Comparison of ENCODE assay signal across 13 cellular contexts in genomic region chr2:230908094-230908594, GRCh38. TPM values are rescaled to one million over a fixed set of nuclear protein-coding genes. Genes with fewer than 3 reads are reported as not detected.
DNase-seq lines count a peak whose midpoint lies in the region; ATAC-seq and TF ChIP-seq lines count a peak whose summit lies in the region.
"Had no signal": no experiment of that assay in that cellular context is flagged by ENCODE, and none has a peak within 500 bp of the region (broad histone marks: within the 10 kb centered on the region; RNA-seq: fewer than 3 reads in every experiment).

No MANE protein-coding gene starts in this region.

- CTCF ChIA-PET in activated CD4-positive, alpha-beta memory T cell treated with anti-CD3 and anti-CD28 coated beads, Interleukin-2, amount 10 ng/mL, durations not matched to agents 7 days and 5 days (lab: Charles Lee): interaction anchor here (1.0 to 2.2 kb wide), 3 partner anchors 16 to 79 kb away, joined by 5 to 10 read pairs (median 6); partner anchors contain the start of gene GPR55

- POLR2A ChIA-PET in activated CD4-positive, alpha-beta memory T cell treated with anti-CD3 and anti-CD28 coated beads, Interleukin-2, amount 10 ng/mL, durations not matched to agents 7 days and 5 days (lab: Charles Lee): interaction anchor here (1.0 to 6.0 kb wide), 6 partner anchors 11 to 556 kb away, joined by 3 to 51 read pairs (median 4); partner anchors contain the start of gene NCL

- H3K4me3 Mint-ChIP-seq in activated CD4-positive, alpha-beta memory T cell treated with anti-CD3 and anti-CD28 coated beads, Interleukin-2, amount 10 ng/mL, durations not matched to agents 7 days and 5 days: peak overlapping the region; percentile 63
- H3K4me3 Mint-ChIP-seq in stimulated activated naive CD8-positive, alpha-beta T cell treated with anti-CD3 and anti-CD28 coated beads, Interleukin-15, amount 100 ng/mL, for 72 hours: peak overlapping the region; percentile 68 to 72
- H3K4me3 Mint-ChIP-seq: type B pancreatic cell had no signal

- H3K36me3 ChIP-seq in left ventricle myocardium inferior: no peaks in the 10 kb centered on the region
- H3K36me3 ChIP-seq: ovary had no signal

- peak overlapping the region; percentile 83 for H3K27ac Mint-ChIP-seq in activated CD4-positive, alpha-beta memory T cell treated with anti-CD3 and anti-CD28 coated beads, Interleukin-2, amount 10 ng/mL, durations not matched to agents 7 days and 5 days
- peak overlapping the region; percentile 29 to 64 for H3K27ac Mint-ChIP-seq in stimulated activated naive CD8-positive, alpha-beta T cell treated with anti-CD3 and anti-CD28 coated beads, Interleukin-15, amount 100 ng/mL, for 72 hours
- H3K27ac Mint-ChIP-seq: type B pancreatic cell had no signal

- peak overlapping the region; percentile 41 for H3K4me3 ChIP-seq in left ventricle myocardium inferior
- H3K4me3 ChIP-seq: body of pancreas, ovary had no signal

- peaks cover 17% of the 10 kb centered on the region for H3K27me3 Mint-ChIP-seq in activated CD4-positive, alpha-beta memory T cell treated with anti-CD3 and anti-CD28 coated beads, Interleukin-2, amount 10 ng/mL, durations not matched to agents 7 days and 5 days
- no peaks in the 10 kb centered on the region for H3K27me3 Mint-ChIP-seq in stimulated activated naive CD8-positive, alpha-beta T cell treated with anti-CD3 and anti-CD28 coated beads, Interleukin-15, amount 100 ng/mL, for 72 hours

- H3K9me3 Mint-ChIP-seq in activated CD4-positive, alpha-beta memory T cell treated with anti-CD3 and anti-CD28 coated beads, Interleukin-2, amount 10 ng/mL, durations not matched to agents 7 days and 5 days: no peaks in the 10 kb centered on the region
- no peaks in the 10 kb centered on the region for H3K9me3 Mint-ChIP-seq in stimulated activated naive CD8-positive, alpha-beta T cell treated with anti-CD3 and anti-CD28 coated beads, Interleukin-15, amount 100 ng/mL, for 72 hours
- H3K9me3 Mint-ChIP-seq: type B pancreatic cell had no signal

- H3K4me1 ChIP-seq in left ventricle myocardium inferior: peaks cover 11% of the 10 kb centered on the region
- H3K4me1 ChIP-seq: body of pancreas had no signal

- DNase-seq in activated T-cell treated with anti-CD3 and anti-CD28 coated beads, Interleukin-2, amount 50 U/mL, for 1 hour: peak; percentile 10
- DNase-seq in activated T-cell treated with anti-CD3 and anti-CD28 coated beads, Interleukin-2, amount 50 U/mL, for 48 hours: no peak
- DNase-seq in activated CD4-positive, alpha-beta memory T cell treated with anti-CD3 and anti-CD28 coated beads, Interleukin-2, amount 10 ng/mL, durations not matched to agents 7 days and 5 days: no peak
- DNase-seq in left ventricle myocardium inferior: no peak
- DNase-seq in stimulated activated naive CD8-positive, alpha-beta T cell treated with anti-CD3 and anti-CD28 coated beads, Interleukin-15, amount 100 ng/mL, for 72 hours: peak in 1 of 2 donors; percentile 6
- no peak for DNase-seq in NCI-H2171 treated with DMSO at 0.1 percent for 48 hours (lab: John Stamatoyannopoulos, UW)
- no peak for DNase-seq in HPDE6-E6E7 (ENCODE audit: extremely low spot score)
- DNase-seq: NCI-H1694 had no signal

- intact Hi-C loops in left ventricle myocardium inferior (cut with micrococcal nuclease): no loop called here

- peaks cover 21% of the 10 kb centered on the region for H3K36me3 Mint-ChIP-seq in activated CD4-positive, alpha-beta memory T cell treated with anti-CD3 and anti-CD28 coated beads, Interleukin-2, amount 10 ng/mL, durations not matched to agents 7 days and 5 days (ENCODE audit: low read depth)
- H3K36me3 Mint-ChIP-seq: type B pancreatic cell had no signal

- H3K27ac ChIP-seq in left ventricle myocardium inferior (replicated peaks): peak overlapping the region; percentile 38
- H3K27ac ChIP-seq: body of pancreas, C4-2B, ovary had no signal

- no peak for TF ChIP-seq CTCF in left ventricle myocardium inferior (IDR thresholded peaks at IDR 0.05; ENCODE audit: borderline replicate concordance)

- H3K4me1 Mint-ChIP-seq in activated CD4-positive, alpha-beta memory T cell treated with anti-CD3 and anti-CD28 coated beads, Interleukin-2, amount 10 ng/mL, durations not matched to agents 7 days and 5 days: peaks cover 57% of the 10 kb centered on the region
- peaks cover 91% of the 10 kb centered on the region for H3K4me1 Mint-ChIP-seq in stimulated activated naive CD8-positive, alpha-beta T cell treated with anti-CD3 and anti-CD28 coated beads, Interleukin-15, amount 100 ng/mL, for 72 hours

- no peaks in the 10 kb centered on the region for H3K9me3 ChIP-seq in left ventricle myocardium inferior (replicated peaks)
- H3K9me3 ChIP-seq: body of pancreas, ovary had no signal

- H3K27me3 ChIP-seq in left ventricle myocardium inferior (ENCODE audit: low read depth): peaks cover 7% of the 10 kb centered on the region
- H3K27me3 ChIP-seq: body of pancreas, ovary had no signal

- ATAC-seq in stimulated activated naive CD8-positive, alpha-beta T cell treated with anti-CD3 and anti-CD28 coated beads, Interleukin-15, amount 100 ng/mL, for 72 hours: no peak
- no peak for ATAC-seq in GM21526 (IDR thresholded peaks at IDR 0.05; ENCODE audit: low FRiP score, unreplicated experiment)
- ATAC-seq: body of pancreas had no signal

RNA-seq across cellular contexts. Expression of gene GPR55, which starts 16.9 kb away (rescaled TPM):
- total RNA-seq in activated CD4-positive, alpha-beta memory T cell treated with anti-CD3 and anti-CD28 coated beads, Interleukin-2, amount 10 ng/mL, durations not matched to agents 7 days and 5 days: 1 to 10 TPM; 7.3 to 7.4 TPM
- not detected for total RNA-seq in left ventricle myocardium inferior
- total RNA-seq: body of pancreas had no signal

RNA-seq across cellular contexts. Expression of gene ITM2C, which starts 43.4 kb away (rescaled TPM):
- total RNA-seq in activated CD4-positive, alpha-beta memory T cell treated with anti-CD3 and anti-CD28 coated beads, Interleukin-2, amount 10 ng/mL, durations not matched to agents 7 days and 5 days: 10 to 100 TPM; 25.4 to 26.8 TPM
- total RNA-seq in left ventricle myocardium inferior: 25.5 TPM
